20 cellular contexts compared by ENCODE assay signal in the genomic region with DNA sequence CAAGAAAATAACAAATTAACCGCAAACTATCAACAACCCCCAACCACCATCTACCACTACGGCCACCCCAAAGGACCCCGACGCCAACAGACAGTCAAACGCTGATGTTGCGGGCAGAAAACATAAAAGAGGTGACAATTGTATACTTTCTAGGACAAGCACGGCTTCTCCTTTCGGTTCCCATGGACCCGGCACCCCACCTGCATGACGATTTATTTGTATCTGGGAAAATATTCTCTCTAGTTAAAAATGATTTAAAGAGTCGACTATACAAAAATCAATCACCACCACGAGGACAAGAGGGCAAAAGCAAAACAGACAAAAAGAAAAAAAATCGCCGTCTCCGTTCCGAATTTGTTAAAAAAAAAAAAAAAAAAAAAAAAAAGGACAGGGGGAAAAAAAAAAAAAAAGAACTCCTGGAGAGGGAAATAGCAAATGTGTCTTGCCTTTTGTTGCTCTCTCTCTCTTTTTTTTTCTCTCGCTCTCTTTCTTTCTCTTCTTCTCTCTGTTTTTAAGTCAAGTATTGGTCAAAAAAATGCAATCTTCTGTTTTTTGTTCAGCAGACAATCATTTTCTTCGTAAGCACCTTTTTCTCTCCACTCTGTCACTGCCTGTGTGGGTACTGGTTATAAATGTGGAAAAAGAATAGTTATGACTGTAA. TPM values are rescaled to one million over a fixed set of nuclear protein-coding genes. Genes with fewer than 3 reads are reported as not detected.
DNase-seq lines count a peak whose midpoint lies in the region; ATAC-seq lines count a peak whose summit lies in the region.
"Had no signal": no experiment of that assay in that cellular context is flagged by ENCODE, and none has a peak within 500 bp of the region (broad histone marks: within the 10 kb centered on the region; RNA-seq: fewer than 3 reads in every experiment).

No MANE protein-coding gene starts in this region.

- peaks cover 80% of the 10 kb centered on the region for H3K27me3 Mint-ChIP-seq in activated naive CD4-positive, alpha-beta T cell treated with anti-CD3 and anti-CD28 coated beads for 36 hours (ENCODE audit: low read depth)
- peaks cover 81% of the 10 kb centered on the region for H3K27me3 Mint-ChIP-seq in activated T-helper 2 cell treated with anti-CD3 and anti-CD28 coated beads, Interferon-gamma antibody, Interleukin-2, Interleukin-4, amounts not matched to agents 10 μg/mL and 5 μg/mL and 100 μg/mL, durations not matched to agents 14 hours and 24 hours and 36 hours (ENCODE audit: low read depth)
- peaks cover 50% of the 10 kb centered on the region for H3K27me3 Mint-ChIP-seq in memory B cell
- peaks cover 100% of the 10 kb centered on the region for H3K27me3 Mint-ChIP-seq in stimulated activated memory B cell treated with anti-CD40 and anti-IgM and Interleukin-4, amounts not matched to agents 10 μg/mL and 1 μg/mL and 100 μg/mL, for 72 hours

- no peak for DNase-seq in activated naive CD4-positive, alpha-beta T cell treated with anti-CD3 and anti-CD28 coated beads for 36 hours
- DNase-seq in activated naive CD4-positive, alpha-beta T cell treated with anti-CD3 and anti-CD28 coated beads, Interleukin-2, amount 50 U/mL, for 72 hours (ENCODE audit: low spot score in 2 of 2), result no peak
- DNase-seq in activated T-helper 2 cell treated with anti-CD3 and anti-CD28 coated beads, Interferon-gamma antibody, Interleukin-2, Interleukin-4, amounts not matched to agents 10 μg/mL and 5 μg/mL and 100 μg/mL, durations not matched to agents 14 hours and 24 hours and 36 hours (ENCODE audit: low spot score), result no peak
- no peak for DNase-seq in memory B cell (ENCODE audit: low spot score in 2 of 2)
- no peak for DNase-seq in SIG-M5 treated with dmso at 0.1 percent for 504 hours (lab: John Stamatoyannopoulos, UW; ENCODE audit: unreplicated experiment)
- no peak for DNase-seq in MV-4-11 (lab: John Stamatoyannopoulos, UW)
- DNase-seq: activated CD4-positive, alpha-beta memory T cell treated with anti-CD3 and anti-CD28 coated beads, Interleukin-2, amount 10 ng/mL, durations not matched to agents 7 days and 5 days; cortex of kidney; DMS79 treated with DMSO at 0.1 percent for 48 hours; mammary epithelial cell; NCI-H1436 treated with DMSO at 0.1 percent for 48 hours; NCI-H446; PC-9; stimulated activated CD4-positive, alpha-beta T cell treated with anti-CD3 and anti-CD28 coated beads, Interleukin-1b, Interleukin-23, amount 100 ng/mL, for 48 hours; stimulated activated CD8-positive, alpha-beta memory T cell treated with anti-CD3 and anti-CD28 coated beads, Interleukin-4, amount 100 ng/mL, for 48 hours; T1000 had no signal

- intact Hi-C loops in activated naive CD4-positive, alpha-beta T cell treated with anti-CD3 and anti-CD28 coated beads for 36 hours (cut with micrococcal nuclease), result loop anchor here (5.0 kb wide), 2 partner anchors 143 to 328 kb away; no protein-coding TSS in a partner anchor
- intact Hi-C loops in activated T-helper 2 cell treated with anti-CD3 and anti-CD28 coated beads, Interferon-gamma antibody, Interleukin-2, Interleukin-4, amounts not matched to agents 10 μg/mL and 5 μg/mL and 100 μg/mL, durations not matched to agents 14 hours and 24 hours and 36 hours (cut with micrococcal nuclease), result loop anchor here (5.0 kb wide), 1 partner anchor 222 kb away; no protein-coding TSS in a partner anchor

- H3K36me3 Mint-ChIP-seq in activated naive CD4-positive, alpha-beta T cell treated with anti-CD3 and anti-CD28 coated beads for 36 hours (ENCODE audit: low read depth), result no peaks in the 10 kb centered on the region
- H3K36me3 Mint-ChIP-seq in activated naive CD4-positive, alpha-beta T cell treated with anti-CD3 and anti-CD28 coated beads, Interleukin-2, amount 50 U/mL, for 72 hours, result peaks cover 0 to 13% of the 10 kb centered on the region in 2 donors
- H3K36me3 Mint-ChIP-seq in activated T-helper 2 cell treated with anti-CD3 and anti-CD28 coated beads, Interferon-gamma antibody, Interleukin-2, Interleukin-4, amounts not matched to agents 10 μg/mL and 5 μg/mL and 100 μg/mL, durations not matched to agents 14 hours and 24 hours and 36 hours (ENCODE audit: low read depth), result peaks cover 1% of the 10 kb centered on the region
- no peaks in the 10 kb centered on the region for H3K36me3 Mint-ChIP-seq in memory B cell
- no peaks in the 10 kb centered on the region for H3K36me3 Mint-ChIP-seq in stimulated activated memory B cell treated with anti-CD40 and anti-IgM and Interleukin-4, amounts not matched to agents 10 μg/mL and 1 μg/mL and 100 μg/mL, for 72 hours

- no peak overlapping the region for H3K27ac Mint-ChIP-seq in activated naive CD4-positive, alpha-beta T cell treated with anti-CD3 and anti-CD28 coated beads for 36 hours
- no peak overlapping the region for H3K27ac Mint-ChIP-seq in activated naive CD4-positive, alpha-beta T cell treated with anti-CD3 and anti-CD28 coated beads, Interleukin-2, amount 50 U/mL, for 72 hours
- no peak overlapping the region for H3K27ac Mint-ChIP-seq in activated T-helper 2 cell treated with anti-CD3 and anti-CD28 coated beads, Interferon-gamma antibody, Interleukin-2, Interleukin-4, amounts not matched to agents 10 μg/mL and 5 μg/mL and 100 μg/mL, durations not matched to agents 14 hours and 24 hours and 36 hours
- no peak overlapping the region for H3K27ac Mint-ChIP-seq in memory B cell
- no peak overlapping the region for H3K27ac Mint-ChIP-seq in stimulated activated memory B cell treated with anti-CD40 and anti-IgM and Interleukin-4, amounts not matched to agents 10 μg/mL and 1 μg/mL and 100 μg/mL, for 72 hours
- H3K27ac Mint-ChIP-seq: activated CD4-positive, alpha-beta memory T cell treated with anti-CD3 and anti-CD28 coated beads, Interleukin-2, amount 10 ng/mL, durations not matched to agents 7 days and 5 days; progenitor cell of endocrine pancreas had no signal

- ATAC-seq in activated naive CD4-positive, alpha-beta T cell treated with anti-CD3 and anti-CD28 coated beads, Interleukin-2, amount 50 U/mL, for 72 hours, result no peak
- ATAC-seq in memory B cell (ENCODE audit: low read depth), result no peak
- ATAC-seq in stimulated activated memory B cell treated with anti-CD40 and anti-IgM and Interleukin-4, amounts not matched to agents 10 μg/mL and 1 μg/mL and 100 μg/mL, for 72 hours, result no peak
- ATAC-seq in GM18511 (IDR thresholded peaks at IDR 0.05; ENCODE audit: unreplicated experiment), result no peak

- peak overlapping the region; percentile 18 for H3K4me3 Mint-ChIP-seq in activated naive CD4-positive, alpha-beta T cell treated with anti-CD3 and anti-CD28 coated beads for 36 hours
- peak overlapping the region; percentile 26 for H3K4me3 Mint-ChIP-seq in activated T-helper 2 cell treated with anti-CD3 and anti-CD28 coated beads, Interferon-gamma antibody, Interleukin-2, Interleukin-4, amounts not matched to agents 10 μg/mL and 5 μg/mL and 100 μg/mL, durations not matched to agents 14 hours and 24 hours and 36 hours (ENCODE audit: low read depth)
- H3K4me3 Mint-ChIP-seq in memory B cell, result peak overlapping the region; percentile 43
- H3K4me3 Mint-ChIP-seq in stimulated activated memory B cell treated with anti-CD40 and anti-IgM and Interleukin-4, amounts not matched to agents 10 μg/mL and 1 μg/mL and 100 μg/mL, for 72 hours, result peak overlapping the region; percentile 61
- H3K4me3 Mint-ChIP-seq: activated CD4-positive, alpha-beta memory T cell treated with anti-CD3 and anti-CD28 coated beads, Interleukin-2, amount 10 ng/mL, durations not matched to agents 7 days and 5 days had no signal

- H3K4me1 Mint-ChIP-seq in activated naive CD4-positive, alpha-beta T cell treated with anti-CD3 and anti-CD28 coated beads for 36 hours (ENCODE audit: low read depth), result peaks cover 44% of the 10 kb centered on the region
- H3K4me1 Mint-ChIP-seq in activated T-helper 2 cell treated with anti-CD3 and anti-CD28 coated beads, Interferon-gamma antibody, Interleukin-2, Interleukin-4, amounts not matched to agents 10 μg/mL and 5 μg/mL and 100 μg/mL, durations not matched to agents 14 hours and 24 hours and 36 hours (ENCODE audit: low read depth), result peaks cover 22% of the 10 kb centered on the region
- H3K4me1 Mint-ChIP-seq in memory B cell, result peaks cover 37% of the 10 kb centered on the region
- peaks cover 56% of the 10 kb centered on the region for H3K4me1 Mint-ChIP-seq in stimulated activated memory B cell treated with anti-CD40 and anti-IgM and Interleukin-4, amounts not matched to agents 10 μg/mL and 1 μg/mL and 100 μg/mL, for 72 hours

- CTCF ChIA-PET in activated naive CD4-positive, alpha-beta T cell treated with anti-CD3 and anti-CD28 coated beads for 36 hours (lab: Charles Lee), result no interaction called here

- no peaks in the 10 kb centered on the region for H3K9me3 Mint-ChIP-seq in activated naive CD4-positive, alpha-beta T cell treated with anti-CD3 and anti-CD28 coated beads for 36 hours
- no peaks in the 10 kb centered on the region for H3K9me3 Mint-ChIP-seq in activated naive CD4-positive, alpha-beta T cell treated with anti-CD3 and anti-CD28 coated beads, Interleukin-2, amount 50 U/mL, for 72 hours
- H3K9me3 Mint-ChIP-seq in activated T-helper 2 cell treated with anti-CD3 and anti-CD28 coated beads, Interferon-gamma antibody, Interleukin-2, Interleukin-4, amounts not matched to agents 10 μg/mL and 5 μg/mL and 100 μg/mL, durations not matched to agents 14 hours and 24 hours and 36 hours, result no peaks in the 10 kb centered on the region
- no peaks in the 10 kb centered on the region for H3K9me3 Mint-ChIP-seq in memory B cell
- H3K9me3 Mint-ChIP-seq in stimulated activated memory B cell treated with anti-CD40 and anti-IgM and Interleukin-4, amounts not matched to agents 10 μg/mL and 1 μg/mL and 100 μg/mL, for 72 hours, result peaks cover 3% of the 10 kb centered on the region
- H3K9me3 Mint-ChIP-seq: activated CD4-positive, alpha-beta memory T cell treated with anti-CD3 and anti-CD28 coated beads, Interleukin-2, amount 10 ng/mL, durations not matched to agents 7 days and 5 days had no signal

RNA-seq across cellular contexts. Expression of gene SIX3, which starts 3.6 kb away (rescaled TPM):
- total RNA-seq in activated naive CD4-positive, alpha-beta T cell treated with anti-CD3 and anti-CD28 coated beads for 36 hours, result not detected
- total RNA-seq in activated naive CD4-positive, alpha-beta T cell treated with anti-CD3 and anti-CD28 coated beads, Interleukin-2, amount 50 U/mL, for 72 hours, result not detected
- total RNA-seq in activated T-helper 2 cell treated with anti-CD3 and anti-CD28 coated beads, Interferon-gamma antibody, Interleukin-2, Interleukin-4, amounts not matched to agents 10 μg/mL and 5 μg/mL and 100 μg/mL, durations not matched to agents 14 hours and 24 hours and 36 hours, result 0.25 and 0.34 TPM in 2 replicates
- total RNA-seq: mammary epithelial cell, progenitor cell of endocrine pancreas, vagina had no signal
